ENCODE assay signal across 8 cellular contexts in the genomic region with DNA sequence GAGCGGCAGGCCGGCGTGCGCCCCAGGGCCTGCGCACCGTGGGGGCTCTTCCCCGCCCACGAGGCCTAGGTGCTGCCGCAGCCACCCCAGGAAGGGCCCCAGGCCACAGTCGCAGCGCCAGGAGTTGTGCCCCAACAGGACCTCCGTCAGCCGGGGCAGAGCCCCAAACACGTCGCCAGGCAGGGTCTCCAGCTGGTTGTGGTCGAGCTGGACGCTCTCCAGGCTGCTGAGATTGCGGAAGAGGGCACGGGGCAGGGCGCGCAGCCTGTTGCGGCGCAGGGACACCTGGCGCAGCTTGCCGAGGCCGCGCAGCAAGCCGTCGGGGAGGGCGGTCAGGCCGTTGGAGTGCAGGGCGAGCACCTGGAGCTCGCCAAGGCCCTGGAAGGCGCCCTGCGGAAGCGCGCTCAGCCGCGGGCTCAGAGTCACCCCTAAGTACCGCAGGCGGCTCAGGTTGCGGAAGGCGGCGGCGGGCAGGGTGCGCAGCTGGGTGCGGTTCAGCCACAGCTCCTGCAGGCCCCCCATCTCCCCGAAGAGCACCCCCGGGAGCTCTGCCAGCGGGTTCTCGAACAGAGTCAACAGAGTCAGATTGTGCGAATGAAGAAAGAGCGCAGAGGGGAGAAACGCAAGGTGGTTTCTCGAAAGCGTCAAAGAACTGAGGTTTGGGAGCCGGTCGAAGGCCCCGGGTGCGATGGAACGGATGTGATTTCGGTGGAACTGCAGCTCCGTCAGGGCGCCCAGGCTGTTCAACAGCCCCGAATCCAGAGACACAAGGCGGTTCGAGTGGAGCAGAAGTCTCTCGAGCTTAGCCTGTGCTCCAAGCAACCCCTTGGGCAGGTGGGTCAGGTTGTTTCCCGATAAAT. TPM values are rescaled to one million over a fixed set of nuclear protein-coding genes. Genes with fewer than 3 reads are reported as not detected.
DNase-seq lines count a peak whose midpoint lies in the region; ATAC-seq and TF ChIP-seq lines count a peak whose summit lies in the region.

No MANE protein-coding gene starts in this region.

- peaks cover 20% of the 10 kb centered on the region for H3K27me3 Mint-ChIP-seq in activated CD8-positive, alpha-beta T cell treated with anti-CD3 and anti-CD28 coated beads, Interleukin-2, amount 10 ng/mL, durations not matched to agents 7 days and 5 days (ENCODE audit: low read depth)
- H3K27me3 Mint-ChIP-seq in stimulated activated naive B cell treated with anti-CD40 and anti-IgM and Interleukin-4, amounts not matched to agents 10 μg/mL and 1 μg/mL and 100 μg/mL, for 72 hours: peaks cover 34 to 58% of the 10 kb centered on the region in 2 donors

- peaks cover 0 to 71% (median 31%) of the 10 kb centered on the region in 7 donors for H3K27me3 ChIP-seq in heart right ventricle

- peak overlapping the region in 1 of 10 donors; percentile 21 for H3K27ac ChIP-seq in heart right ventricle

- H3K4me3 Mint-ChIP-seq in activated CD8-positive, alpha-beta T cell treated with anti-CD3 and anti-CD28 coated beads, Interleukin-2, amount 10 ng/mL, durations not matched to agents 7 days and 5 days: peak overlapping the region; percentile 75
- peak overlapping the region; percentile 69 to 84 for H3K4me3 Mint-ChIP-seq in stimulated activated naive B cell treated with anti-CD40 and anti-IgM and Interleukin-4, amounts not matched to agents 10 μg/mL and 1 μg/mL and 100 μg/mL, for 72 hours

- peaks cover 0 to 21% (median 16%) of the 10 kb centered on the region in 9 donors for H3K4me1 ChIP-seq in heart right ventricle

- peaks cover 50% of the 10 kb centered on the region for H3K4me1 Mint-ChIP-seq in activated CD8-positive, alpha-beta T cell treated with anti-CD3 and anti-CD28 coated beads, Interleukin-2, amount 10 ng/mL, durations not matched to agents 7 days and 5 days (ENCODE audit: low read depth)
- peaks cover 28 to 39% of the 10 kb centered on the region in 2 donors for H3K4me1 Mint-ChIP-seq in stimulated activated naive B cell treated with anti-CD40 and anti-IgM and Interleukin-4, amounts not matched to agents 10 μg/mL and 1 μg/mL and 100 μg/mL, for 72 hours

- WGBS in heart right ventricle, 2 donors: 34 to 35% methylated on average over 66 to 69 of the region's 69 CpGs

- TF ChIP-seq CTCF in heart right ventricle (IDR thresholded peaks at IDR 0.05): no peak

- peak overlapping the region; percentile 78 for H3K27ac Mint-ChIP-seq in activated CD8-positive, alpha-beta T cell treated with anti-CD3 and anti-CD28 coated beads, Interleukin-2, amount 10 ng/mL, durations not matched to agents 7 days and 5 days
- peak overlapping the region; percentile 62 for H3K27ac Mint-ChIP-seq in stimulated activated naive B cell treated with anti-CD40 and anti-IgM and Interleukin-4, amounts not matched to agents 10 μg/mL and 1 μg/mL and 100 μg/mL, for 72 hours

- CTCF ChIA-PET in activated CD8-positive, alpha-beta T cell treated with anti-CD3 and anti-CD28 coated beads, Interleukin-2, amount 10 ng/mL, durations not matched to agents 7 days and 5 days (lab: Charles Lee): interaction anchor here (0.6 to 4.7 kb wide), 13 partner anchors 10 to 1784 kb away, joined by 3 to 35 read pairs (median 4); no protein-coding TSS in a partner anchor

- H3K4me3 ChIP-seq in heart right ventricle: peak overlapping the region in 9 of 10 donors; percentile 12 to 51 (median 37)

- H3K36me3 ChIP-seq in heart right ventricle: no peaks in the 10 kb centered on the region

- DNase-seq in activated CD8-positive, alpha-beta T cell treated with anti-CD3 and anti-CD28 coated beads, Interleukin-2, amount 10 ng/mL, durations not matched to agents 7 days and 5 days: peak; percentile 53
- DNase-seq in heart right ventricle: no peak
- peak; percentile 8 for DNase-seq in stimulated activated naive B cell treated with anti-CD40 and anti-IgM and Interleukin-4, amounts not matched to agents 10 μg/mL and 1 μg/mL and 100 μg/mL, for 72 hours
- no peak for DNase-seq in NCI-H2107 treated with DMSO at 0.1 percent for 48 hours (lab: John Stamatoyannopoulos, UW; ENCODE audit: unreplicated experiment)
- DNase-seq in NCI-H748 (lab: John Stamatoyannopoulos, UW; ENCODE audit: unreplicated experiment): no peak
- DNase-seq in hypothalamus (lab: John Stamatoyannopoulos, UW): no peak

- POLR2A ChIA-PET in activated CD8-positive, alpha-beta T cell treated with anti-CD3 and anti-CD28 coated beads, Interleukin-2, amount 10 ng/mL, durations not matched to agents 7 days and 5 days (lab: Charles Lee): interaction anchor here (0.7 to 1.4 kb wide), 2 partner anchors 64 to 90 kb away, joined by 3 read pairs; no protein-coding TSS in a partner anchor

- no peaks in the 10 kb centered on the region for H3K9me3 ChIP-seq in heart right ventricle

- ATAC-seq in HG02678 (IDR thresholded peaks at IDR 0.05; ENCODE audit: unreplicated experiment): peak; percentile 53
- peak; percentile 60 for ATAC-seq in activated CD8-positive, alpha-beta T cell treated with anti-CD3 and anti-CD28 coated beads, Interleukin-2, amount 10 ng/mL, durations not matched to agents 7 days and 5 days
- ATAC-seq in heart right ventricle: peak in 3 of 8 donors; percentile 17 to 43 (median 21)
- peak; percentile 34 to 40 for ATAC-seq in stimulated activated naive B cell treated with anti-CD40 and anti-IgM and Interleukin-4, amounts not matched to agents 10 μg/mL and 1 μg/mL and 100 μg/mL, for 72 hours (replicated peaks)
- no peak for ATAC-seq in HG03565 (IDR thresholded peaks at IDR 0.05; ENCODE audit: unreplicated experiment)

- intact Hi-C loops in heart right ventricle (cut with DNase I): loop anchor here in 1 of 10 donors (5.0 kb wide), 1 partner anchor 60 kb away; no protein-coding TSS in a partner anchor

- no peaks in the 10 kb centered on the region for H3K9me3 Mint-ChIP-seq in activated CD8-positive, alpha-beta T cell treated with anti-CD3 and anti-CD28 coated beads, Interleukin-2, amount 10 ng/mL, durations not matched to agents 7 days and 5 days (ENCODE audit: insufficient read depth)
- no peaks in the 10 kb centered on the region for H3K9me3 Mint-ChIP-seq in stimulated activated naive B cell treated with anti-CD40 and anti-IgM and Interleukin-4, amounts not matched to agents 10 μg/mL and 1 μg/mL and 100 μg/mL, for 72 hours

- no peaks in the 10 kb centered on the region for H3K36me3 Mint-ChIP-seq in activated CD8-positive, alpha-beta T cell treated with anti-CD3 and anti-CD28 coated beads, Interleukin-2, amount 10 ng/mL, durations not matched to agents 7 days and 5 days (ENCODE audit: low read depth)
- H3K36me3 Mint-ChIP-seq in stimulated activated naive B cell treated with anti-CD40 and anti-IgM and Interleukin-4, amounts not matched to agents 10 μg/mL and 1 μg/mL and 100 μg/mL, for 72 hours: peaks cover 0 to 2% of the 10 kb centered on the region in 2 donors

RNA-seq across cellular contexts. Expression of a gene that starts 1.9 kb away (rescaled TPM):
- 1 to 10 TPM; 1.3 to 1.4 TPM for total RNA-seq in activated CD8-positive, alpha-beta T cell treated with anti-CD3 and anti-CD28 coated beads, Interleukin-2, amount 10 ng/mL, durations not matched to agents 7 days and 5 days
- total RNA-seq in heart right ventricle: under 1 TPM in 6 of 10 donors, not detected in 4; 0.09 to 0.21 (median 0.15) TPM
- polyA plus RNA-seq in heart right ventricle: under 1 TPM in 1 of 2 donors, not detected in 1; 0.01 TPM

RNA-seq across cellular contexts. Expression of a gene that starts 27.6 kb away (rescaled TPM):
- not detected for total RNA-seq in activated CD8-positive, alpha-beta T cell treated with anti-CD3 and anti-CD28 coated beads, Interleukin-2, amount 10 ng/mL, durations not matched to agents 7 days and 5 days
- total RNA-seq in heart right ventricle: under 1 TPM in 9 of 10 donors, not detected in 1; 0.05 to 0.81 (median 0.41) TPM
- polyA plus RNA-seq in heart right ventricle: under 1 TPM; 0.07 to 0.10 TPM

RNA-seq across cellular contexts. Expression of a gene that starts 46.0 kb away (rescaled TPM):
- total RNA-seq in activated CD8-positive, alpha-beta T cell treated with anti-CD3 and anti-CD28 coated beads, Interleukin-2, amount 10 ng/mL, durations not matched to agents 7 days and 5 days: not detected
- total RNA-seq in heart right ventricle: 1 to 10 TPM in 9 of 10 donors, under 1 TPM in 1; 0.87 to 4.5 (median 1.6) TPM
- polyA plus RNA-seq in heart right ventricle: under 1 TPM; 0.12 to 0.51 TPM

Comparison
In these comparisons a context has a peak if more than half of its experiments do, and no peak if none do; other contexts are left out.
1. DNase-seq: peak in activated CD8-positive, alpha-beta T cell treated with anti-CD3 and anti-CD28 coated beads, Interleukin-2, amount 10 ng/mL, durations not matched to agents 7 days and 5 days (single experiment) and stimulated activated naive B cell treated with anti-CD40 and anti-IgM and Interleukin-4, amounts not matched to agents 10 μg/mL and 1 μg/mL and 100 μg/mL, for 72 hours (single experiment); none in heart right ventricle (0 of 2), NCI-H2107 treated with DMSO at 0.1 percent for 48 hours (single experiment), NCI-H748 (single experiment) and hypothalamus (0 of 51).